8 cellular contexts compared by ENCODE assay signal in the genomic region with DNA sequence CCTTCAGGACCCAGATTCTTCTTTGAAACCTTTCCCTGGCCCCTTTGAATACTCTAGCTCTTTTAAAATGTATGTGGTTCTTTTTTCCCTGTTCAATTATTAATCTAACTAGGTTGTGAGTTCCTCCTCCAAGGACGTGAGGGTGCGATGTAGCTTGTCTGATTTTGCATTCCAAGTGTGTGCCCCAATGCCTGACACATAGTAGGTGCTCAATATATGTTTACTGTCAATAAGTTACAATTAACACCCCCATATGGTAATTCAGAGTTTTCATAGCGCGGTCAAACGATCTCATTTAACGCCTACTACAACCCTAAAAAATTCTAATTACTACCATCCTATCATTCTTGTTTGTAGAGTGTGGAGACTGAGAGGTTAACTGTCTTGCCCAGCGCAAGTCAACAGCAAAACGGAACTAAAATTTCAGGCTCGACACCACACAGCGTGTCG. TPM values are rescaled to one million over a fixed set of nuclear protein-coding genes. Genes with fewer than 3 reads are reported as not detected.
DNase-seq lines count a peak whose midpoint lies in the region; ATAC-seq, FAIRE-seq and TF ChIP-seq lines count a peak whose summit lies in the region.

No MANE protein-coding gene starts in this region.

- TSS peak; percentile 62 for BruUV-seq in endothelial cell of umbilical vein (replicated peaks; lab: Mats Ljungman, UMichigan)

- no peaks in the 10 kb centered on the region for H4K20me1 ChIP-seq in endothelial cell of umbilical vein (replicated peaks; ENCODE audit: control insufficient read depth, extremely low read depth, insufficient read depth, low read length)

- intact Hi-C loops in endothelial cell of umbilical vein (cut with micrococcal nuclease) (loop anchor here (1.0 to 5.0 kb wide), 7 partner anchors 60 to 652 kb away; a partner anchor contains a TSS), ovary (cut with DNase I) (loop anchor here in 1 of 4 donors (10.0 kb wide), 1 partner anchor 190 kb away; a partner anchor contains a TSS), head of caudate nucleus (cut with DNase I) (loop anchor here (1.0 kb wide), 1 partner anchor 190 kb away; a partner anchor contains a TSS)

- no peaks in the 10 kb centered on the region for H3K36me3 ChIP-seq in endothelial cell of umbilical vein (ENCODE audit: control insufficient read depth in 2 of 2, extremely low read depth in 1 of 2, insufficient read depth in 2 of 2, low read length in 2 of 2)
- no peaks in the 10 kb centered on the region for H3K36me3 ChIP-seq in ovary

- H3K27ac ChIP-seq in endothelial cell of umbilical vein (ENCODE audit: insufficient read depth, low read depth, low read length) (no peak overlapping the region), ovary (no peak overlapping the region)

- peak overlapping the region; percentile 37 for H3K9ac ChIP-seq in endothelial cell of umbilical vein (replicated peaks; ENCODE audit: extremely low read depth, insufficient read depth, low read length)

- TF ChIP-seq POLR2A in endothelial cell of umbilical vein (IDR thresholded peaks at IDR 0.05; ENCODE audit: low read depth, low read length) (no peak), ovary (IDR thresholded peaks at IDR 0.05) (no peak)

- H3K4me2 ChIP-seq in endothelial cell of umbilical vein (ENCODE audit: insufficient read depth, low read length) = peak overlapping the region; percentile 59

- ATAC-seq in HG03571 (IDR thresholded peaks at IDR 0.05; ENCODE audit: unreplicated experiment) = no peak

- H3K79me2 ChIP-seq in endothelial cell of umbilical vein (ENCODE audit: control insufficient read depth, insufficient read depth, low read length) = peaks cover 22% of the 10 kb centered on the region

- TF ChIP-seq EP300 in ovary (IDR thresholded peaks at IDR 0.05) = no peak

- H3K9me3 ChIP-seq in endothelial cell of umbilical vein (replicated peaks; ENCODE audit: control insufficient read depth, insufficient read depth, low read length) = no peaks in the 10 kb centered on the region
- H3K9me3 ChIP-seq in ovary = no peaks in the 10 kb centered on the region

- dilution Hi-C loops in endothelial cell of umbilical vein (cut with MboI; ENCODE audit: extremely low pct_ligation_motif_present, low sequenced_read_pairs) = no loop called here

- DNase-seq in D721Med (ENCODE audit: insufficient read length, low spot score) (no peak), endothelial cell of umbilical vein (ENCODE audit: low read depth, low spot score) (no peak), ovary (no peak), globus pallidus (ENCODE audit: low spot score) (no peak), AG08395 (ENCODE audit: low spot score) (no peak), head of caudate nucleus (no peak)

- 8 to 12% (median 9%) methylated on average over 11 of the region's 11 CpGs for WGBS in ovary, 3 donors

- CTCF ChIA-PET in endothelial cell of umbilical vein (lab: Charles Lee) = interaction anchor here (0.9 to 2.5 kb wide), 9 partner anchors 9 to 767 kb away, joined by 3 to 21 read pairs (median 3); no protein-coding TSS in a partner anchor

- H3K4me1 ChIP-seq in endothelial cell of umbilical vein (ENCODE audit: control insufficient read depth, extremely low read depth, insufficient read depth, low read length) (peaks cover 11% of the 10 kb centered on the region), ovary (ENCODE audit: insufficient read depth) (peaks cover 2% of the 10 kb centered on the region)

- FAIRE-seq in D721Med (lab: Jason Lieb, UNC) = peak; percentile 21
- FAIRE-seq in endothelial cell of umbilical vein (lab: Jason Lieb, UNC) = no peak

- peak overlapping the region in 2 of 3 experiments; percentile 85 to 92 for H3K4me3 ChIP-seq in endothelial cell of umbilical vein (replicated peaks in 1 of 3; ENCODE audit: insufficient read depth in 1 of 3, low read depth in 1 of 3, low read length in 3 of 3)
- H3K4me3 ChIP-seq in ovary = peak overlapping the region; percentile 78

- H2AFZ ChIP-seq in endothelial cell of umbilical vein (ENCODE audit: low read depth, low read length) = peak overlapping the region; percentile 62

- TF ChIP-seq CTCF in D721Med (IDR thresholded peaks at IDR 0.05; ENCODE audit: insufficient read depth, missing control alignments) (no peak), endothelial cell of umbilical vein (IDR thresholded peaks at IDR 0.05; ENCODE audit: extremely low read depth in 1 of 2, insufficient read depth in 1 of 2, low read depth in 1 of 2, low read length in 2 of 2) (no peak), ovary (IDR thresholded peaks at IDR 0.05) (no peak)

- no peaks in the 10 kb centered on the region for H3K9me1 ChIP-seq in endothelial cell of umbilical vein (replicated peaks; ENCODE audit: control insufficient read depth, extremely low read depth, insufficient read depth, low read length)

- H3K27me3 ChIP-seq in endothelial cell of umbilical vein (ENCODE audit: control insufficient read depth in 2 of 2, insufficient read depth in 2 of 2, low read length in 2 of 2) (peaks cover 0 to 1% of the 10 kb centered on the region in 2 experiments), ovary (no peaks in the 10 kb centered on the region)

- POLR2A ChIA-PET in endothelial cell of umbilical vein (lab: Charles Lee) = interaction anchor here (1.2 kb wide), 1 partner anchor 190 kb away, joined by 8 read pairs; a partner anchor contains a TSS

TF ChIP-seq in PFSK-1, 5 proteins besides CTCF, POLR2A, EP300 and RAD21:
- TF ChIP-seq SIN3A (IDR thresholded peaks at IDR 0.05; ENCODE audit: borderline replicate concordance, insufficient read depth, low read length) = 0 out of 2 replicates have a peak, but pooled peaks have one; percentile 70
- TF ChIP-seq, protein P1, sequence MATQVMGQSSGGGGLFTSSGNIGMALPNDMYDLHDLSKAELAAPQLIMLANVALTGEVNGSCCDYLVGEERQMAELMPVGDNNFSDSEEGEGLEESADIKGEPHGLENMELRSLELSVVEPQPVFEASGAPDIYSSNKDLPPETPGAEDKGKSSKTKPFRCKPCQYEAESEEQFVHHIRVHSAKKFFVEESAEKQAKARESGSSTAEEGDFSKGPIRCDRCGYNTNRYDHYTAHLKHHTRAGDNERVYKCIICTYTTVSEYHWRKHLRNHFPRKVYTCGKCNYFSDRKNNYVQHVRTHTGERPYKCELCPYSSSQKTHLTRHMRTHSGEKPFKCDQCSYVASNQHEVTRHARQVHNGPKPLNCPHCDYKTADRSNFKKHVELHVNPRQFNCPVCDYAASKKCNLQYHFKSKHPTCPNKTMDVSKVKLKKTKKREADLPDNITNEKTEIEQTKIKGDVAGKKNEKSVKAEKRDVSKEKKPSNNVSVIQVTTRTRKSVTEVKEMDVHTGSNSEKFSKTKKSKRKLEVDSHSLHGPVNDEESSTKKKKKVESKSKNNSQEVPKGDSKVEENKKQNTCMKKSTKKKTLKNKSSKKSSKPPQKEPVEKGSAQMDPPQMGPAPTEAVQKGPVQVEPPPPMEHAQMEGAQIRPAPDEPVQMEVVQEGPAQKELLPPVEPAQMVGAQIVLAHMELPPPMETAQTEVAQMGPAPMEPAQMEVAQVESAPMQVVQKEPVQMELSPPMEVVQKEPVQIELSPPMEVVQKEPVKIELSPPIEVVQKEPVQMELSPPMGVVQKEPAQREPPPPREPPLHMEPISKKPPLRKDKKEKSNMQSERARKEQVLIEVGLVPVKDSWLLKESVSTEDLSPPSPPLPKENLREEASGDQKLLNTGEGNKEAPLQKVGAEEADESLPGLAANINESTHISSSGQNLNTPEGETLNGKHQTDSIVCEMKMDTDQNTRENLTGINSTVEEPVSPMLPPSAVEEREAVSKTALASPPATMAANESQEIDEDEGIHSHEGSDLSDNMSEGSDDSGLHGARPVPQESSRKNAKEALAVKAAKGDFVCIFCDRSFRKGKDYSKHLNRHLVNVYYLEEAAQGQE (IDR thresholded peaks at IDR 0.05; ENCODE audit: insufficient read depth in 1 of 2, low read depth in 2 of 2, low read length in 2 of 2) = no peak; a peak in 1 of 4 replicates
TF ChIP-seq in PFSK-1: peak in this region for 1.

TF ChIP-seq in endothelial cell of umbilical vein, 7 proteins besides CTCF, POLR2A, EP300 and RAD21:
- TF ChIP-seq GATA2 (IDR thresholded peaks at IDR 0.05; ENCODE audit: insufficient read depth, insufficient read length, low read depth, low read length) = no peak
TF ChIP-seq in endothelial cell of umbilical vein: peak in this region for 0.

RNA-seq across cellular contexts. Expression of a gene that starts 0.5 kb away (rescaled TPM):
- 4.4 TPM for polyA plus RNA-seq in PFSK-1 (2012; ENCODE audit: insufficient read length, low read depth)
- total RNA-seq in endothelial cell of umbilical vein = 41.8 and 45.2 TPM in 2 replicates
- polyA plus RNA-seq in endothelial cell of umbilical vein = 5.3 and 6.7 TPM in 2 replicates
- 6.9 TPM in 2 replicates for polyA plus RNA-seq in endothelial cell of umbilical vein (2011; cell fraction: cytosol; rRNA removed)
- polyA plus RNA-seq in endothelial cell of umbilical vein (2011; cell fraction: nucleus; rRNA removed) = 27.1 and 27.3 TPM in 2 replicates
- 20.3 and 24.1 TPM in 2 replicates for polyA plus RNA-seq in endothelial cell of umbilical vein (2012)
- polyA minus RNA-seq in endothelial cell of umbilical vein = 33.6 and 34.1 TPM in 2 replicates
- 15.2 TPM for polyA minus RNA-seq in endothelial cell of umbilical vein (2011; cell fraction: cytosol; rRNA and poly(A)+ RNA removed)
- polyA minus RNA-seq in endothelial cell of umbilical vein (2011; cell fraction: nucleus; rRNA and poly(A)+ RNA removed) = 25.5 and 36.7 TPM in 2 replicates
- total RNA-seq in ovary = 10 to 100 TPM; 26.1 to 60.8 (median 51.9) TPM
- polyA plus RNA-seq in ovary = 10 to 100 TPM; 10.2 to 21.9 TPM
